ENCODE assay signal across 22 cellular contexts in genomic region chr10:110898391-110898790, GRCh38. TPM values are rescaled to one million over a fixed set of nuclear protein-coding genes. Genes with fewer than 3 reads are reported as not detected.
DNase-seq lines count a peak whose midpoint lies in the region; ATAC-seq, FAIRE-seq and TF ChIP-seq lines count a peak whose summit lies in the region.
"Had no signal": no experiment of that assay in that cellular context is flagged by ENCODE, and none has a peak within 500 bp of the region (broad histone marks: within the 10 kb centered on the region; RNA-seq: fewer than 3 reads in every experiment).

No MANE protein-coding gene starts in this region.

- H3K4me1 ChIP-seq in IMR-90 (ENCODE audit: control insufficient read depth, insufficient read depth, low read length) (peaks cover 9% of the 10 kb centered on the region), endothelial cell of umbilical vein (ENCODE audit: control insufficient read depth, extremely low read depth, insufficient read depth, low read length) (no peaks in the 10 kb centered on the region)

- peak overlapping the region; percentile 68 for H2BK5ac ChIP-seq in IMR-90 (ENCODE audit: low read depth, low read length, poor library complexity, severe bottlenecking)

- no peaks in the 10 kb centered on the region for H3K79me2 ChIP-seq in endothelial cell of umbilical vein (ENCODE audit: control insufficient read depth, insufficient read depth, low read length)

- H2AFZ ChIP-seq in IMR-90 (replicated peaks; ENCODE audit: low read length, poor library complexity) = no peak overlapping the region
- H2AFZ ChIP-seq in endothelial cell of umbilical vein (ENCODE audit: low read depth, low read length) = no peak overlapping the region

- CTCF ChIA-PET in activated CD4-positive, alpha-beta T cell treated with anti-CD3 and anti-CD28 coated beads for 36 hours (lab: Charles Lee) = interaction anchor here (0.7 to 1.0 kb wide), 5 partner anchors 9 to 191 kb away, joined by 3 to 6 read pairs (median 3); no protein-coding TSS in a partner anchor
- CTCF ChIA-PET in activated CD4-positive, alpha-beta T cell treated with anti-CD3 and anti-CD28 coated beads, Interleukin-2, amount 10 ng/mL, durations not matched to agents 7 days and 5 days (lab: Charles Lee) = interaction anchor here (0.6 to 2.4 kb wide), 3 partner anchors 20 to 62 kb away, joined by 3 to 11 read pairs (median 3); partner anchors contain the start of genes BBIP1 and SHOC2
- CTCF ChIA-PET in IMR-90 (lab: Yijun Ruan, JAX) = interaction anchor here (0.6 to 1.4 kb wide), 3 partner anchors 18 to 1239 kb away, joined by 3 to 4 read pairs (median 4); no protein-coding TSS in a partner anchor
- CTCF ChIA-PET in endothelial cell of umbilical vein (lab: Charles Lee) = interaction anchor here (0.7 to 2.7 kb wide), 5 partner anchors 20 to 476 kb away, joined by 3 to 9 read pairs (median 3); partner anchors contain the start of gene BBIP1

- H3K18ac ChIP-seq in IMR-90 (ENCODE audit: low read depth, low read length) = no peak overlapping the region

- no peaks in the 10 kb centered on the region for H3K27me3 Mint-ChIP-seq in activated CD4-positive, alpha-beta T cell treated with anti-CD3 and anti-CD28 coated beads for 36 hours
- no peaks in the 10 kb centered on the region for H3K27me3 Mint-ChIP-seq in activated CD4-positive, alpha-beta T cell treated with anti-CD3 and anti-CD28 coated beads, Interleukin-2, amount 10 ng/mL, durations not matched to agents 7 days and 5 days
- H3K27me3 Mint-ChIP-seq: activated CD4-positive, alpha-beta memory T cell treated with anti-CD3 and anti-CD28 coated beads for 36 hours had no signal

- TF ChIP-seq POLR2A in IMR-90 (IDR thresholded peaks at IDR 0.05; ENCODE audit: low read depth, low read length) (no peak), endothelial cell of umbilical vein (IDR thresholded peaks at IDR 0.05; ENCODE audit: low read depth, low read length) (no peak)

- FAIRE-seq in endothelial cell of umbilical vein (lab: Jason Lieb, UNC) = no peak
- FAIRE-seq: GM12892 had no signal

- peaks cover 10 to 11% of the 10 kb centered on the region in 2 experiments; a peak in 3 of 4 replicates for H3K79me1 ChIP-seq in IMR-90 (ENCODE audit: low read depth in 1 of 2, low read length in 2 of 2)

- intact Hi-C loops in activated CD4-positive, alpha-beta T cell treated with anti-CD3 and anti-CD28 coated beads for 36 hours (cut with DNase I, micrococcal nuclease) = no loop called here
- intact Hi-C loops in IMR-90 (cut with micrococcal nuclease) = loop anchor here (10.0 kb wide), 1 partner anchor 584 kb away; no protein-coding TSS in a partner anchor
- intact Hi-C loops in endothelial cell of umbilical vein (cut with micrococcal nuclease) = no loop called here

- H3K4me2 ChIP-seq in IMR-90 (ENCODE audit: low read depth, low read length) = no peak overlapping the region
- no peak overlapping the region for H3K4me2 ChIP-seq in endothelial cell of umbilical vein (ENCODE audit: insufficient read depth, low read length)

- H3K36me3 ChIP-seq in IMR-90 (ENCODE audit: control insufficient read depth, insufficient read depth, low read length) (peaks cover 14% of the 10 kb centered on the region), endothelial cell of umbilical vein (ENCODE audit: control insufficient read depth in 2 of 2, extremely low read depth in 1 of 2, insufficient read depth in 2 of 2, low read length in 2 of 2) (peaks cover 7 to 10% of the 10 kb centered on the region in 2 experiments)

- POLR2A ChIA-PET in activated CD4-positive, alpha-beta T cell treated with anti-CD3 and anti-CD28 coated beads for 36 hours (lab: Charles Lee) = no interaction called here
- POLR2A ChIA-PET in activated CD4-positive, alpha-beta T cell treated with anti-CD3 and anti-CD28 coated beads, Interleukin-2, amount 10 ng/mL, durations not matched to agents 7 days and 5 days (lab: Charles Lee) = no interaction called here
- POLR2A ChIA-PET in IMR-90 (lab: Charles Lee; ENCODE audit: unreplicated experiment) (interaction anchor here (0.5 kb wide), 1 partner anchor 251 kb away, joined by 3 read pairs; no protein-coding TSS in a partner anchor), endothelial cell of umbilical vein (lab: Charles Lee) (no interaction called here)

- H3K27me3 ChIP-seq in IMR-90 (ENCODE audit: control insufficient read depth, insufficient read depth, low read length) (no peaks in the 10 kb centered on the region), endothelial cell of umbilical vein (ENCODE audit: control insufficient read depth in 2 of 2, insufficient read depth in 2 of 2, low read length in 2 of 2) (no peaks in the 10 kb centered on the region)
- H3K27me3 ChIP-seq: heart left ventricle, transverse colon had no signal

- peaks cover 47% of the 10 kb centered on the region for H3K36me3 Mint-ChIP-seq in activated CD4-positive, alpha-beta T cell treated with anti-CD3 and anti-CD28 coated beads for 36 hours (ENCODE audit: low read depth)
- peaks cover 60% of the 10 kb centered on the region for H3K36me3 Mint-ChIP-seq in activated CD4-positive, alpha-beta T cell treated with anti-CD3 and anti-CD28 coated beads, Interleukin-2, amount 10 ng/mL, durations not matched to agents 7 days and 5 days (ENCODE audit: low read depth)

- no peaks in the 10 kb centered on the region for H3K9me3 ChIP-seq in IMR-90 (ENCODE audit: control insufficient read depth, insufficient read depth, low read length)
- H3K9me3 ChIP-seq in endothelial cell of umbilical vein (replicated peaks; ENCODE audit: control insufficient read depth, insufficient read depth, low read length) = no peaks in the 10 kb centered on the region
- H3K9me3 ChIP-seq: heart left ventricle, transverse colon had no signal

- H3K4me3 ChIP-seq in IMR-90 (ENCODE audit: insufficient read depth, low read depth, low read length) = no peak overlapping the region
- no peak overlapping the region for H3K4me3 ChIP-seq in endothelial cell of umbilical vein (replicated peaks in 1 of 3; ENCODE audit: insufficient read depth in 1 of 3, low read depth in 1 of 3, low read length in 3 of 3)
- H3K4me3 ChIP-seq: heart left ventricle, lung, transverse colon had no signal

- dilution Hi-C loops in IMR-90 (cut with HindIII; ENCODE audit: low sequenced_read_pairs, unreplicated experiment) = no loop called here
- dilution Hi-C loops in endothelial cell of umbilical vein (cut with MboI; ENCODE audit: extremely low pct_ligation_motif_present, low sequenced_read_pairs) = no loop called here

- no peak overlapping the region for H2BK20ac ChIP-seq in IMR-90 (ENCODE audit: low read depth, low read length)

- peak overlapping the region; percentile 56; the same call in 1 of the 2 replicates for H4K5ac ChIP-seq in IMR-90 (ENCODE audit: low read depth, low read length)

- H3K27ac ChIP-seq in IMR-90 (ENCODE audit: insufficient read depth, low read length) = no peak overlapping the region
- no peak overlapping the region for H3K27ac ChIP-seq in endothelial cell of umbilical vein (ENCODE audit: insufficient read depth, low read depth, low read length)
- H3K27ac ChIP-seq: heart left ventricle, transverse colon, WERI-Rb-1 had no signal

- no peak for TF ChIP-seq CTCF in IMR-90 (conservative IDR thresholded peaks at IDR 0.05; ENCODE audit: low read depth, low read length)
- no peak for TF ChIP-seq CTCF in endothelial cell of umbilical vein (IDR thresholded peaks at IDR 0.05; ENCODE audit: extremely low read depth in 1 of 2, insufficient read depth in 1 of 2, low read depth in 1 of 2, low read length in 2 of 2)

- peak overlapping the region; percentile 31 for H3K27ac Mint-ChIP-seq in activated CD4-positive, alpha-beta T cell treated with anti-CD3 and anti-CD28 coated beads for 36 hours
- H3K27ac Mint-ChIP-seq in activated CD4-positive, alpha-beta T cell treated with anti-CD3 and anti-CD28 coated beads, Interleukin-2, amount 10 ng/mL, durations not matched to agents 7 days and 5 days = no peak overlapping the region
- H3K27ac Mint-ChIP-seq: activated CD4-positive, alpha-beta memory T cell treated with anti-CD3 and anti-CD28 coated beads for 36 hours had no signal

- H3K4me1 Mint-ChIP-seq in activated CD4-positive, alpha-beta T cell treated with anti-CD3 and anti-CD28 coated beads for 36 hours = peaks cover 48% of the 10 kb centered on the region
- peaks cover 24% of the 10 kb centered on the region for H3K4me1 Mint-ChIP-seq in activated CD4-positive, alpha-beta T cell treated with anti-CD3 and anti-CD28 coated beads, Interleukin-2, amount 10 ng/mL, durations not matched to agents 7 days and 5 days

- no peak overlapping the region for H4K8ac ChIP-seq in IMR-90 (ENCODE audit: low read depth in 2 of 2, low read length in 2 of 2)

- no peak for TF ChIP-seq RAD21 in IMR-90 (IDR thresholded peaks at IDR 0.05; ENCODE audit: low read length)

- H3K9me1 ChIP-seq in IMR-90 (ENCODE audit: insufficient read depth, low read length) (peaks cover 5% of the 10 kb centered on the region; the same call in 1 of the 2 replicates), endothelial cell of umbilical vein (replicated peaks; ENCODE audit: control insufficient read depth, extremely low read depth, insufficient read depth, low read length) (no peaks in the 10 kb centered on the region)

- H2AK9ac ChIP-seq in IMR-90 (replicated peaks; ENCODE audit: low read depth, low read length, poor library complexity) = no peak overlapping the region

- no peak overlapping the region for H3K56ac ChIP-seq in IMR-90 (ENCODE audit: extremely low read depth, insufficient read depth, low read length)

- H4K20me1 ChIP-seq in IMR-90 (ENCODE audit: insufficient read depth, low read length) (no peaks in the 10 kb centered on the region), endothelial cell of umbilical vein (replicated peaks; ENCODE audit: control insufficient read depth, extremely low read depth, insufficient read depth, low read length) (no peaks in the 10 kb centered on the region)

- no peak for DNase-seq in activated CD4-positive, alpha-beta T cell treated with anti-CD3 and anti-CD28 coated beads for 36 hours
- DNase-seq in activated CD4-positive, alpha-beta T cell treated with anti-CD3 and anti-CD28 coated beads, Interleukin-2, amount 10 ng/mL, durations not matched to agents 7 days and 5 days = no peak
- DNase-seq in IMR-90 (peak; percentile 23), endothelial cell of umbilical vein (ENCODE audit: low read depth, low spot score) (no peak), G401 (ENCODE audit: low spot score) (no peak)
- DNase-seq: 8988T; activated CD4-positive, alpha-beta memory T cell treated with anti-CD3 and anti-CD28 coated beads for 36 hours; amygdala; cerebellar nuclear complex; effector CD4-positive, alpha-beta T cell; GF-D8; heart left ventricle; KBM-7; NCI-H2029 treated with DMSO at 0.1 percent for 48 hours; occipital lobe; stimulated activated naive CD4-positive, alpha-beta T cell; T-helper 1 cell; transverse colon; WERI-Rb-1 had no signal

- no peak overlapping the region for H2BK15ac ChIP-seq in IMR-90 (ENCODE audit: low read depth, low read length)

- no peak overlapping the region for H2BK120ac ChIP-seq in IMR-90 (ENCODE audit: low read depth, low read length)

- H3K4ac ChIP-seq in IMR-90 (ENCODE audit: low read depth, low read length) = no peak overlapping the region

- H3K4me3 Mint-ChIP-seq in activated CD4-positive, alpha-beta T cell treated with anti-CD3 and anti-CD28 coated beads for 36 hours = no peak overlapping the region
- no peak overlapping the region for H3K4me3 Mint-ChIP-seq in activated CD4-positive, alpha-beta T cell treated with anti-CD3 and anti-CD28 coated beads, Interleukin-2, amount 10 ng/mL, durations not matched to agents 7 days and 5 days
- H3K4me3 Mint-ChIP-seq: activated CD4-positive, alpha-beta memory T cell treated with anti-CD3 and anti-CD28 coated beads for 36 hours had no signal

- no peak overlapping the region for H3K14ac ChIP-seq in IMR-90 (replicated peaks; ENCODE audit: low read depth, low read length)

- H3K9ac ChIP-seq in IMR-90 (ENCODE audit: low read depth, low read length) (no peak overlapping the region), endothelial cell of umbilical vein (replicated peaks; ENCODE audit: extremely low read depth, insufficient read depth, low read length) (no peak overlapping the region)

- no peak overlapping the region for H3K23ac ChIP-seq in IMR-90 (ENCODE audit: low read depth, low read length)

- no peaks in the 10 kb centered on the region for H3K9me3 Mint-ChIP-seq in activated CD4-positive, alpha-beta T cell treated with anti-CD3 and anti-CD28 coated beads for 36 hours (ENCODE audit: low read depth)
- H3K9me3 Mint-ChIP-seq in activated CD4-positive, alpha-beta T cell treated with anti-CD3 and anti-CD28 coated beads, Interleukin-2, amount 10 ng/mL, durations not matched to agents 7 days and 5 days = no peaks in the 10 kb centered on the region
- H3K9me3 Mint-ChIP-seq: activated CD4-positive, alpha-beta memory T cell treated with anti-CD3 and anti-CD28 coated beads for 36 hours had no signal

- ATAC-seq in activated CD4-positive, alpha-beta T cell treated with anti-CD3 and anti-CD28 coated beads for 36 hours = no peak
- ATAC-seq in IMR-90 (ENCODE audit: low read depth) (no peak; the same call in 1 of the 2 replicates), GM21529 (IDR thresholded peaks at IDR 0.05; ENCODE audit: unreplicated experiment) (no peak)
- ATAC-seq: heart left ventricle had no signal

- BruUV-seq in IMR-90 (replicated peaks; lab: Mats Ljungman, UMichigan) (TSS peak; percentile 72), endothelial cell of umbilical vein (replicated peaks; lab: Mats Ljungman, UMichigan) (TSS peak; percentile 78)

- no peak overlapping the region for H4K91ac ChIP-seq in IMR-90 (ENCODE audit: insufficient read depth, low read depth, low read length)

- H2AK5ac ChIP-seq in IMR-90 (ENCODE audit: low read depth, low read length) = no peak overlapping the region

- in situ Hi-C loops in IMR-90 (cut with MboI; ENCODE audit: low sequenced_read_pairs) = loop anchor here (10.0 kb wide), 1 partner anchor 154 kb away; no protein-coding TSS in a partner anchor
- in situ Hi-C loops in G401 (cut with HindIII; ENCODE audit: low sequenced_read_pairs) = no loop called here

RNA-seq across cellular contexts. Expression of gene BBIP1, which starts 20.6 kb away (rescaled TPM):
- total RNA-seq in activated CD4-positive, alpha-beta T cell treated with anti-CD3 and anti-CD28 coated beads for 36 hours = 10 to 100 TPM; 34.3 to 48.8 TPM
- 10 to 100 TPM; 19.1 to 24.2 TPM for total RNA-seq in activated CD4-positive, alpha-beta T cell treated with anti-CD3 and anti-CD28 coated beads, Interleukin-2, amount 10 ng/mL, durations not matched to agents 7 days and 5 days
- total RNA-seq in IMR-90 (2012; rRNA removed) = 17.4 and 21.7 TPM in 2 replicates
- 14.4 and 19.9 TPM in 2 replicates for polyA plus RNA-seq in IMR-90 (2012; rRNA removed)
- polyA plus RNA-seq in IMR-90 (2012; cell fraction: cytosol; rRNA removed) = 1.6 and 2.9 TPM in 2 replicates
- polyA plus RNA-seq in IMR-90 (2012; cell fraction: nucleus; rRNA removed; ENCODE audit: low replicate concordance) = 2.9 and 37.6 TPM in 2 replicates
- 32.8 and 34.9 TPM in 2 replicates for total RNA-seq in endothelial cell of umbilical vein
- polyA plus RNA-seq in endothelial cell of umbilical vein = 9.9 and 10.0 TPM in 2 replicates
- 18.5 and 19.2 TPM in 2 replicates for polyA plus RNA-seq in endothelial cell of umbilical vein (2011; cell fraction: cytosol; rRNA removed)
- polyA plus RNA-seq in endothelial cell of umbilical vein (2011; cell fraction: nucleus; rRNA removed) = 21.9 TPM in 2 replicates
- 34.6 and 39.2 TPM in 2 replicates for polyA plus RNA-seq in endothelial cell of umbilical vein (2012)
- polyA minus RNA-seq in endothelial cell of umbilical vein = 4.7 and 12.0 TPM in 2 replicates
- polyA minus RNA-seq in endothelial cell of umbilical vein (2011; cell fraction: cytosol; rRNA and poly(A)+ RNA removed) = 6.3 TPM
- polyA minus RNA-seq in endothelial cell of umbilical vein (2011; cell fraction: nucleus; rRNA and poly(A)+ RNA removed) = 27.5 and 36.5 TPM in 2 replicates
- 18.7 and 20.5 TPM in 2 replicates for total RNA-seq in G401 (2014; rRNA removed; shearing (Covaris generic))

RNA-seq across cellular contexts. Expression of gene SHOC2, which starts 21.0 kb away (rescaled TPM):
- total RNA-seq in activated CD4-positive, alpha-beta T cell treated with anti-CD3 and anti-CD28 coated beads for 36 hours = 10 to 100 TPM; 31.3 to 40.4 TPM
- total RNA-seq in activated CD4-positive, alpha-beta T cell treated with anti-CD3 and anti-CD28 coated beads, Interleukin-2, amount 10 ng/mL, durations not matched to agents 7 days and 5 days = 10 to 100 TPM; 43.0 to 47.8 TPM
- total RNA-seq in IMR-90 (2012; rRNA removed) (47.5 TPM in 2 replicates), endothelial cell of umbilical vein (37.1 and 39.1 TPM in 2 replicates)
- polyA plus RNA-seq in IMR-90 (2012; rRNA removed) (10.8 and 13.4 TPM in 2 replicates), endothelial cell of umbilical vein (9.2 and 13.0 TPM in 2 replicates)
- polyA plus RNA-seq in IMR-90 (2012; cell fraction: cytosol; rRNA removed) = 2.1 and 3.7 TPM in 2 replicates
- 0.90 and 10.5 TPM in 2 replicates for polyA plus RNA-seq in IMR-90 (2012; cell fraction: nucleus; rRNA removed; ENCODE audit: low replicate concordance)
- polyA plus RNA-seq in endothelial cell of umbilical vein (2011; cell fraction: cytosol; rRNA removed) = 13.3 and 14.6 TPM in 2 replicates
- 15.6 and 16.1 TPM in 2 replicates for polyA plus RNA-seq in endothelial cell of umbilical vein (2011; cell fraction: nucleus; rRNA removed)
- 25.1 and 30.8 TPM in 2 replicates for polyA plus RNA-seq in endothelial cell of umbilical vein (2012)
- 23.6 and 25.7 TPM in 2 replicates for polyA minus RNA-seq in endothelial cell of umbilical vein
- 19.7 TPM for polyA minus RNA-seq in endothelial cell of umbilical vein (2011; cell fraction: cytosol; rRNA and poly(A)+ RNA removed)
- 51.7 and 64.2 TPM in 2 replicates for polyA minus RNA-seq in endothelial cell of umbilical vein (2011; cell fraction: nucleus; rRNA and poly(A)+ RNA removed)
- 9.4 and 14.2 TPM in 2 replicates for total RNA-seq in G401 (2014; rRNA removed; shearing (Covaris generic))

RNA-seq across cellular contexts. Expression of gene PDCD4, which starts 26.7 kb away (rescaled TPM):
- total RNA-seq in activated CD4-positive, alpha-beta T cell treated with anti-CD3 and anti-CD28 coated beads for 36 hours = 100 to 1,000 TPM in 1 of 2 experiments, 10 to 100 TPM in 1; 69.8 to 125 TPM
- 10 to 100 TPM; 63.8 to 81.0 TPM for total RNA-seq in activated CD4-positive, alpha-beta T cell treated with anti-CD3 and anti-CD28 coated beads, Interleukin-2, amount 10 ng/mL, durations not matched to agents 7 days and 5 days
- total RNA-seq in IMR-90 (2012; rRNA removed) (10.9 and 46.9 TPM in 2 replicates), endothelial cell of umbilical vein (46.1 and 47.9 TPM in 2 replicates)
- polyA plus RNA-seq in IMR-90 (2012; rRNA removed) (42.7 and 49.7 TPM in 2 replicates), endothelial cell of umbilical vein (8.0 and 14.4 TPM in 2 replicates)
- polyA plus RNA-seq in IMR-90 (2012; cell fraction: cytosol; rRNA removed) = 4.3 and 6.9 TPM in 2 replicates
- polyA plus RNA-seq in IMR-90 (2012; cell fraction: nucleus; rRNA removed; ENCODE audit: low replicate concordance) = 1.7 and 24.9 TPM in 2 replicates
- 22.5 and 25.6 TPM in 2 replicates for polyA plus RNA-seq in endothelial cell of umbilical vein (2011; cell fraction: cytosol; rRNA removed)
- 24.6 and 37.0 TPM in 2 replicates for polyA plus RNA-seq in endothelial cell of umbilical vein (2011; cell fraction: nucleus; rRNA removed)
- 90.2 and 102 TPM in 2 replicates for polyA plus RNA-seq in endothelial cell of umbilical vein (2012)
- polyA minus RNA-seq in endothelial cell of umbilical vein = 18.2 and 20.4 TPM in 2 replicates
- polyA minus RNA-seq in endothelial cell of umbilical vein (2011; cell fraction: cytosol; rRNA and poly(A)+ RNA removed) = 38.9 TPM
- polyA minus RNA-seq in endothelial cell of umbilical vein (2011; cell fraction: nucleus; rRNA and poly(A)+ RNA removed) = 34.4 and 40.4 TPM in 2 replicates
- 10.8 and 43.0 TPM in 2 replicates for total RNA-seq in G401 (2014; rRNA removed; shearing (Covaris generic))
